In genomic region chr5:77312411-77312810, GRCh38 we compare ENCODE assay signal across 18 cellular contexts.
DNase-seq lines count a peak whose midpoint lies in the region; ATAC-seq, FAIRE-seq and TF ChIP-seq lines count a peak whose summit lies in the region.
"Had no signal": no experiment of that assay in that cellular context is flagged by ENCODE, and none has a peak within 500 bp of the region (broad histone marks: within the 10 kb centered on the region; RNA-seq: fewer than 3 reads in every experiment).

No MANE protein-coding gene starts in this region.

- H3K27me3 Mint-ChIP-seq in chondrocyte (ENCODE audit: low read depth) = no peaks in the 10 kb centered on the region

- peak; percentile 28 for DNase-seq in AG09309 (ENCODE audit: low read depth)
- peak; percentile 33 for DNase-seq in LHCN-M2 (ENCODE audit: low read depth)
- DNase-seq in astrocyte of the spinal cord (ENCODE audit: low read depth, low spot score) = peak; percentile 18
- no peak for DNase-seq in left colon
- no peak for DNase-seq in chondrocyte (ENCODE audit: low spot score)
- DNase-seq in effector CD4-positive, alpha-beta T cell = no peak
- DNase-seq in frontal cortex (ENCODE audit: low spot score in 2 of 2) = no peak
- no peak for DNase-seq in NCI-H2107 treated with DMSO at 0.1 percent for 48 hours (lab: John Stamatoyannopoulos, UW; ENCODE audit: unreplicated experiment)
- DNase-seq: aorta, cortex of kidney, left cardiac atrium, NCI-H2081, NCI-H82, RPMI8226, T-helper 1 cell, trophoblast cell had no signal

- H3K4me1 Mint-ChIP-seq in chondrocyte (ENCODE audit: low read depth) = peaks cover 10% of the 10 kb centered on the region

- no peaks in the 10 kb centered on the region for H3K36me3 Mint-ChIP-seq in chondrocyte (ENCODE audit: low read depth)
- H3K36me3 Mint-ChIP-seq: WTC11 had no signal

- H3K9me3 Mint-ChIP-seq in chondrocyte (ENCODE audit: low read depth) = peaks cover 7% of the 10 kb centered on the region
- H3K9me3 Mint-ChIP-seq: WTC11 had no signal

- in situ Hi-C loops in astrocyte of the spinal cord (cut with HindIII; ENCODE audit: low sequenced_read_pairs) = no loop called here

- no peak overlapping the region for H3K4me3 ChIP-seq in AG09309 (ENCODE audit: control insufficient read depth, low read depth, low read length)
- no peak overlapping the region for H3K4me3 ChIP-seq in astrocyte of the spinal cord (ENCODE audit: low read depth, low read length)

- peak; percentile 68 for ATAC-seq in left colon
- ATAC-seq: WTC11 had no signal

- H3K27ac Mint-ChIP-seq in chondrocyte (ENCODE audit: unreplicated experiment) = no peak overlapping the region
- H3K27ac Mint-ChIP-seq: WTC11 had no signal

- no peak for TF ChIP-seq CTCF in AG09309 (IDR thresholded peaks at IDR 0.05; ENCODE audit: control insufficient read depth, insufficient read depth, low read depth, low read length, missing control alignments)
- no peak for TF ChIP-seq CTCF in astrocyte of the spinal cord (IDR thresholded peaks at IDR 0.05; ENCODE audit: low read depth, low read length)
- no peak for TF ChIP-seq CTCF in chondrocyte (IDR thresholded peaks at IDR 0.05)

- intact Hi-C loops in left colon (cut with DNase I, micrococcal nuclease) = no loop called here

- no peak for FAIRE-seq in frontal cortex (lab: Jason Lieb, UNC)
- FAIRE-seq: D721Med had no signal

- no peak overlapping the region for H3K4me3 Mint-ChIP-seq in chondrocyte (ENCODE audit: unreplicated experiment)
- H3K4me3 Mint-ChIP-seq: WTC11 had no signal

Comparison
In these comparisons a context has a peak if more than half of its experiments do, and no peak if none do; other contexts are left out.
1. DNase-seq: peak in AG09309 (single experiment), LHCN-M2 (single experiment) and astrocyte of the spinal cord (single experiment); none in left colon (0 of 2), chondrocyte (single experiment), effector CD4-positive, alpha-beta T cell (single experiment), frontal cortex (0 of 2) and NCI-H2107 treated with DMSO at 0.1 percent for 48 hours (single experiment).